20 cellular contexts compared by ENCODE assay signal in genomic region chr12:130513572-130513971, GRCh38.
"Had no signal": no experiment of that assay in that cellular context is flagged by ENCODE, and none has a peak within 500 bp of the region (broad histone marks: within the 10 kb centered on the region; RNA-seq: fewer than 3 reads in every experiment).

No MANE protein-coding gene starts in this region.

- H3K9me3 Mint-ChIP-seq: activated naive CD8-positive, alpha-beta T cell treated with anti-CD3 and anti-CD28 coated beads, Interleukin-2, amount 10 ng/mL, durations not matched to agents 7 days and 5 days; T-helper 2 cell treated with Interferon-gamma antibody and Interleukin-4, amounts not matched to agents 5 μg/mL and 100 μg/mL, for 36 hours had no signal

- H3K4me1 ChIP-seq: adrenal gland, breast epithelium had no signal

- H3K36me3 Mint-ChIP-seq: activated naive CD8-positive, alpha-beta T cell treated with anti-CD3 and anti-CD28 coated beads, Interleukin-2, amount 10 ng/mL, durations not matched to agents 7 days and 5 days had no signal

- ATAC-seq: activated CD8-positive, alpha-beta T cell treated with anti-CD3 and anti-CD28 coated beads, Interleukin-2, amount 10 ng/mL, durations not matched to agents 7 days and 5 days had no signal

- H3K27me3 ChIP-seq: adrenal gland, breast epithelium had no signal

- H3K27ac ChIP-seq: adrenal gland, breast epithelium had no signal

- H3K36me3 ChIP-seq: adrenal gland, breast epithelium had no signal

- H3K4me3 Mint-ChIP-seq: activated CD8-positive, alpha-beta T cell treated with anti-CD3 and anti-CD28 coated beads, Interleukin-2, amount 10 ng/mL, durations not matched to agents 7 days and 5 days; activated naive CD8-positive, alpha-beta T cell treated with anti-CD3 and anti-CD28 coated beads, Interleukin-2, amount 10 ng/mL, durations not matched to agents 7 days and 5 days; T-helper 2 cell treated with Interferon-gamma antibody and Interleukin-4, amounts not matched to agents 5 μg/mL and 100 μg/mL, for 36 hours had no signal

- H3K9ac ChIP-seq: SK-N-SH had no signal

- H3K27ac Mint-ChIP-seq: activated CD8-positive, alpha-beta T cell treated with anti-CD3 and anti-CD28 coated beads, Interleukin-2, amount 10 ng/mL, durations not matched to agents 7 days and 5 days; activated naive CD8-positive, alpha-beta T cell treated with anti-CD3 and anti-CD28 coated beads, Interleukin-2, amount 10 ng/mL, durations not matched to agents 7 days and 5 days; T-helper 2 cell treated with Interferon-gamma antibody and Interleukin-4, amounts not matched to agents 5 μg/mL and 100 μg/mL, for 36 hours had no signal

- H3K4me2 ChIP-seq: SK-N-SH had no signal

- H3K4me1 Mint-ChIP-seq: activated naive CD8-positive, alpha-beta T cell treated with anti-CD3 and anti-CD28 coated beads, Interleukin-2, amount 10 ng/mL, durations not matched to agents 7 days and 5 days had no signal

- H3K4me3 ChIP-seq: adrenal gland, breast epithelium had no signal

- DNase-seq: activated CD4-positive, alpha-beta T cell treated with anti-CD3 and anti-CD28 coated beads for 48 hours; activated CD4-positive, alpha-beta T cell treated with anti-CD3 and anti-CD28 coated beads, Interleukin-2, amount 50 U/mL, for 4 hours; activated CD4-positive, CD25-positive, alpha-beta regulatory T cell treated with anti-CD3 and anti-CD28 coated beads, Interleukin-2, amount 50 U/mL, for 72 hours; activated CD8-positive, alpha-beta memory T cell treated with anti-CD3 and anti-CD28 coated beads, Interleukin-2, amount 50 U/mL, for 48 hours; activated CD8-positive, alpha-beta T cell treated with anti-CD3 and anti-CD28 coated beads, Interleukin-2, amount 10 ng/mL, durations not matched to agents 7 days and 5 days; activated naive CD4-positive, alpha-beta T cell treated with anti-CD3 and anti-CD28 coated beads, Interleukin-2, amount 50 U/mL, for 16 hours; activated naive CD8-positive, alpha-beta T cell treated with anti-CD3 and anti-CD28 coated beads, Interleukin-2, amount 10 ng/mL, durations not matched to agents 7 days and 5 days; activated T-cell treated with anti-CD3 and anti-CD28 coated beads, Interleukin-2, amount 50 U/mL, for 1 hour; adrenal gland; anterior cingulate cortex; MM.1S; NCI-H1105; NCI-H1436; NCI-H1694 treated with DMSO at 0.1 percent for 48 hours; NCI-H446; NCI-H524; SIG-M5 had no signal

- H3K9me3 ChIP-seq: adrenal gland, SK-N-SH had no signal

- H3K27me3 Mint-ChIP-seq: activated naive CD8-positive, alpha-beta T cell treated with anti-CD3 and anti-CD28 coated beads, Interleukin-2, amount 10 ng/mL, durations not matched to agents 7 days and 5 days had no signal
